ENCODE assay signal across 11 cellular contexts in the genomic region with DNA sequence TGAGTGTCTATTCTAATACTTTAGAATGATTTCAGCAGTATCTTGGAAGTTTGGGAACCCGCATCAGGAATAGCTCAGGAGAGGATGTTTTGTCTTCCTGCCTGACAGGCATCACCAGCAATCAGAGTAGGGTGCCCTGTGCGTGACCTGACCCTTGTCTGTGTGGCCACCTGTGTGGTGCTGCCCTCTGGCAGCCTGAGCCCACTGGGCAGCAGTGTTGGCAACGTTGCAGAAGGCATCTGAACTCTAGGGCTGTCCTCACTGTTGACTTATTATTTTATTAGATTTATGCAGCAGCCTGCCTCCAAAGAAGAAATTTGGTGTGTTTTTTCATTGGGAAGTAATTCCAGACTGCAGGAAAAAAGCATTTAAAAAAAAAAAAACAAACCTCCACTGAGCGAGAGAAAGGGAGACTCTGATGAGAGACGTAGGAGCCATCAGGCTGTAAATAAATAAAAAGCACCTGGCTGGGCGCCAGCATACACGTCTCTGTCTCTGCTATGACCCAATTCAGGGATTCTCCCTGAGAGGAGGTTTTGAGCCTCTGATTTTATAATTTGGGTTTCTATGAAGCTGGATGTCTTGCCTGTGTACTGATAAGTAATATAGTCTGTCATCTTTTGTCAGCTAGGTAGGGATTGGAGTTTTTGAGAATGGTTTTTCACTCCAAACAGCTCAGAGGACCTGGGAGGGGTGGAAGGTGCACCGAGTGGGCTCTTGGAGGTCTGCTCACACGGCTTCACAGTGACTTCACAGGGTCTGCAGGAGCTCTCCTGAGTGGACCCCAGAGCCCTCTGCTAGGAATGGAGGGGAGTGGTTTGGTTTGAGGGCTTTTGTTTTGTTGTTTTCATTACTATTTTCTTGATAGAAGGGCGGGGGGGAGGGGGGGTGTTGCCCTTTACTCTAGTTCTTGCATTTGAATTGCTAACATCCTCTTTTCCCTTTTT. TPM values are rescaled to one million over a fixed set of nuclear protein-coding genes. Genes with fewer than 3 reads are reported as not detected.
DNase-seq lines count a peak whose midpoint lies in the region; ATAC-seq, FAIRE-seq and TF ChIP-seq lines count a peak whose summit lies in the region.
"Had no signal": no experiment of that assay in that cellular context is flagged by ENCODE, and none has a peak within 500 bp of the region (broad histone marks: within the 10 kb centered on the region; RNA-seq: fewer than 3 reads in every experiment).

No MANE protein-coding gene starts in this region.

- H3K36me3 ChIP-seq in suprapubic skin: peaks cover 41% of the 10 kb centered on the region

- peak overlapping the region; percentile 46 for H3K27ac Mint-ChIP-seq in activated T-cell treated with anti-CD3 and anti-CD28 coated beads, Interleukin-2, amount 50 U/mL, for 72 hours

- no peak overlapping the region for H3K4me3 Mint-ChIP-seq in activated T-cell treated with anti-CD3 and anti-CD28 coated beads, Interleukin-2, amount 50 U/mL, for 72 hours

- H3K36me3 Mint-ChIP-seq in activated T-cell treated with anti-CD3 and anti-CD28 coated beads, Interleukin-2, amount 50 U/mL, for 72 hours (ENCODE audit: insufficient read depth in 2 of 2): peaks cover 0 to 17% of the 10 kb centered on the region in 2 donors

- no peaks in the 10 kb centered on the region for H3K4me1 Mint-ChIP-seq in activated T-cell treated with anti-CD3 and anti-CD28 coated beads, Interleukin-2, amount 50 U/mL, for 72 hours (ENCODE audit: low read depth)

- H3K4me3 ChIP-seq in fibroblast of villous mesenchyme (ENCODE audit: low read depth, low read length) (no peak overlapping the region), suprapubic skin (peak overlapping the region; percentile 23)
- H3K4me3 ChIP-seq: smooth muscle cell had no signal

- no peaks in the 10 kb centered on the region for H3K27me3 ChIP-seq in suprapubic skin

- no peak for FAIRE-seq in GM12891 (lab: Jason Lieb, UNC)

- TF ChIP-seq CTCF in fibroblast of villous mesenchyme (IDR thresholded peaks at IDR 0.05; ENCODE audit: insufficient read depth, low read depth, low read length) (no peak), suprapubic skin (IDR thresholded peaks at IDR 0.05) (no peak)

- H3K27me3 Mint-ChIP-seq in activated T-cell treated with anti-CD3 and anti-CD28 coated beads, Interleukin-2, amount 50 U/mL, for 72 hours (ENCODE audit: low read depth): no peaks in the 10 kb centered on the region

- H3K4me1 ChIP-seq in suprapubic skin: peaks cover 12% of the 10 kb centered on the region

- WGBS in suprapubic skin: 52% methylated on average over 10 of the region's 10 CpGs

- no peak for TF ChIP-seq EP300 in suprapubic skin (IDR thresholded peaks at IDR 0.05)

- H3K9me3 ChIP-seq in suprapubic skin: no peaks in the 10 kb centered on the region

- TF ChIP-seq POLR2A in suprapubic skin (IDR thresholded peaks at IDR 0.05) (no peak), GM12891 (IDR thresholded peaks at IDR 0.05; ENCODE audit: low read depth, low read length) (no peak)

- ATAC-seq in activated T-cell treated with anti-CD3 and anti-CD28 coated beads, Interleukin-2, amount 50 U/mL, for 72 hours (replicated peaks in 1 of 2): no peak
- ATAC-seq in GM18517 (IDR thresholded peaks at IDR 0.05; ENCODE audit: unreplicated experiment): no peak

- no peak for DNase-seq in activated T-cell treated with anti-CD3 and anti-CD28 coated beads, Interleukin-2, amount 50 U/mL, for 72 hours
- no peak for DNase-seq in activated T-cell treated with anti-CD3 and anti-CD28 coated beads, Interleukin-2, amount 50 U/mL, for 48 hours
- DNase-seq in NCI-H2227 treated with DMSO at 0.1 percent for 48 hours (lab: John Stamatoyannopoulos, UW): peak; percentile 2
- peak; percentile 48 for DNase-seq in fibroblast of villous mesenchyme (ENCODE audit: low read depth)
- DNase-seq in suprapubic skin (ENCODE audit: low spot score in 2 of 2): no peak
- DNase-seq in GM12891 (ENCODE audit: insufficient read length, low spot score): no peak
- DNase-seq in stimulated activated CD4-positive, alpha-beta T cell treated with anti-CD3 and anti-CD28 coated beads, Interleukin-1b, Interleukin-23, amount 100 ng/mL, for 48 hours: no peak
- DNase-seq: erythroblast, GOT3 had no signal

- no peak overlapping the region for H3K27ac ChIP-seq in suprapubic skin

- no peaks in the 10 kb centered on the region for H3K9me3 Mint-ChIP-seq in activated T-cell treated with anti-CD3 and anti-CD28 coated beads, Interleukin-2, amount 50 U/mL, for 72 hours

TF ChIP-seq in GM12891, 5 proteins besides CTCF, POLR2A, EP300 and RAD21:
- TF ChIP-seq POU2F2 (IDR thresholded peaks at IDR 0.05; ENCODE audit: low read depth, low read length) (no peak), SPI1 (IDR thresholded peaks at IDR 0.05; ENCODE audit: low read depth, low read length) (no peak), TAF1 (IDR thresholded peaks at IDR 0.05; ENCODE audit: low read depth, low read length) (no peak), PAX5 (IDR thresholded peaks at IDR 0.05; ENCODE audit: insufficient read depth, low read length, severe bottlenecking) (no peak), POLR2AphosphoS5 (IDR thresholded peaks at IDR 0.05; ENCODE audit: low read depth, low read length) (no peak)
TF ChIP-seq in GM12891: peak in this region for 0.

RNA-seq across cellular contexts. Expression of a gene that starts 48.9 kb away (rescaled TPM):
- total RNA-seq in activated T-cell treated with anti-CD3 and anti-CD28 coated beads, Interleukin-2, amount 50 U/mL, for 72 hours: 10 to 100 TPM; 38.0 to 42.3 TPM
- under 0.01 and 0.43 TPM in 2 replicates for total RNA-seq in fibroblast of villous mesenchyme
- 1 to 10 TPM in 3 of 4 donors, under 1 TPM in 1; 0.81 to 2.0 (median 1.3) TPM for total RNA-seq in suprapubic skin
- polyA plus RNA-seq in GM12891 (2012; ENCODE audit: low read depth, missing spikeins): 11.3 TPM

Comparison
In these comparisons a context has a peak if more than half of its experiments do, and no peak if none do; other contexts are left out.
1. DNase-seq: peak in NCI-H2227 treated with DMSO at 0.1 percent for 48 hours (single experiment) and fibroblast of villous mesenchyme (single experiment); none in activated T-cell treated with anti-CD3 and anti-CD28 coated beads, Interleukin-2, amount 50 U/mL, for 72 hours (0 of 2), activated T-cell treated with anti-CD3 and anti-CD28 coated beads, Interleukin-2, amount 50 U/mL, for 48 hours (0 of 2), suprapubic skin (0 of 2), GM12891 (single experiment) and stimulated activated CD4-positive, alpha-beta T cell treated with anti-CD3 and anti-CD28 coated beads, Interleukin-1b, Interleukin-23, amount 100 ng/mL, for 48 hours (single experiment).
2. RNA of a gene that starts 48.9 kb away (total RNA-seq): 38.0 to 42.3 TPM in activated T-cell treated with anti-CD3 and anti-CD28 coated beads, Interleukin-2, amount 50 U/mL, for 72 hours; 0.81 to 2.0 TPM in suprapubic skin and under 0.01 to 0.43 TPM in fibroblast of villous mesenchyme; every median in the first group is over 10 times any median in the second.